ENCODE assay signal across 8 cellular contexts in genomic region chr2:28754321-28754720, GRCh38. TPM values are rescaled to one million over a fixed set of nuclear protein-coding genes. Genes with fewer than 3 reads are reported as not detected.
A peak's percentile ranks its signal among the peaks of the same experiment; 100 is the strongest.
DNase-seq lines count a peak whose midpoint lies in the region; ATAC-seq, FAIRE-seq and TF ChIP-seq lines count a peak whose summit lies in the region.

No MANE protein-coding gene starts in this region.

- H3K4me1 Mint-ChIP-seq in activated naive CD8-positive, alpha-beta T cell treated with anti-CD3 and anti-CD28 coated beads, Interleukin-2, amount 10 ng/mL, durations not matched to agents 7 days and 5 days, result peaks cover 45% of the 10 kb centered on the region

- no peak for TF ChIP-seq EP300 in HepG2 (IDR thresholded peaks at IDR 0.05; ENCODE audit: low read depth in 2 of 2, low read length in 2 of 2)
- TF ChIP-seq EP300 in HepG2 (CRISPR knock-in tag; IDR thresholded peaks at IDR 0.05; ENCODE audit: borderline replicate concordance), result no peak

- BruUV-seq in HepG2 (replicated peaks; lab: Mats Ljungman, UMichigan), result no TSS peak

- H3K27ac ChIP-seq in HepG2 (ENCODE audit: extremely low read length, insufficient read depth, low read length) (no peak overlapping the region), right lobe of liver (no peak overlapping the region), vagina (peak overlapping the region; percentile 99), small intestine (ENCODE audit: low read depth in 1 of 2, low read length in 1 of 2) (no peak overlapping the region)

- H3K36me3 Mint-ChIP-seq in activated naive CD8-positive, alpha-beta T cell treated with anti-CD3 and anti-CD28 coated beads, Interleukin-2, amount 10 ng/mL, durations not matched to agents 7 days and 5 days, result peaks cover 5% of the 10 kb centered on the region

- H4K20me1 ChIP-seq in HepG2 (ENCODE audit: insufficient read depth, low read length), result peaks cover 64% of the 10 kb centered on the region

- ATAC-seq in HepG2 (no peak), right lobe of liver (no peak)
- ATAC-seq in activated naive CD8-positive, alpha-beta T cell treated with anti-CD3 and anti-CD28 coated beads, Interleukin-2, amount 10 ng/mL, durations not matched to agents 7 days and 5 days (ENCODE audit: low read depth), result no peak

- no peak for TF ChIP-seq POLR2A in HepG2 (IDR thresholded peaks at IDR 0.05; ENCODE audit: insufficient read depth in 1 of 2, low read depth in 2 of 2, low read length in 2 of 2)
- TF ChIP-seq POLR2A in right lobe of liver (IDR thresholded peaks at IDR 0.05), result no peak
- no peak for TF ChIP-seq POLR2A in vagina (IDR thresholded peaks at IDR 0.05)
- TF ChIP-seq POLR2A in lower leg skin (IDR thresholded peaks at IDR 0.05), result no peak

- H3K4me3 ChIP-seq in HepG2 (replicated peaks in 1 of 3; ENCODE audit: insufficient read depth in 1 of 3, low read depth in 2 of 3, low read length in 3 of 3) (peak overlapping the region in 2 of 3 experiments; percentile 3 to 12; a peak in 2 of 6 replicates), right lobe of liver (no peak overlapping the region), vagina (peak overlapping the region; percentile 71 to 91), lower leg skin (ENCODE audit: low read depth, poor library complexity, severe bottlenecking) (no peak overlapping the region), small intestine (ENCODE audit: low read depth in 1 of 2, low read length in 2 of 2) (no peak overlapping the region)

- H3K27me3 Mint-ChIP-seq in activated naive CD8-positive, alpha-beta T cell treated with anti-CD3 and anti-CD28 coated beads, Interleukin-2, amount 10 ng/mL, durations not matched to agents 7 days and 5 days, result no peaks in the 10 kb centered on the region

- DNase-seq in HepG2 (ENCODE audit: low spot score), result no peak
- DNase-seq in right lobe of liver, result no peak
- no peak for DNase-seq in activated naive CD8-positive, alpha-beta T cell treated with anti-CD3 and anti-CD28 coated beads, Interleukin-2, amount 10 ng/mL, durations not matched to agents 7 days and 5 days
- DNase-seq in left kidney (ENCODE audit: low read depth, low spot score), result peak; percentile 21
- DNase-seq in vagina (ENCODE audit: extremely low spot score in 2 of 2), result no peak
- DNase-seq in globus pallidus (ENCODE audit: low spot score), result no peak
- no peak for DNase-seq in lower leg skin (ENCODE audit: low spot score in 2 of 2)
- no peak for DNase-seq in small intestine

- H3K36me3 ChIP-seq in HepG2 (replicated peaks in 1 of 2; ENCODE audit: control insufficient read depth in 1 of 2, insufficient read depth in 2 of 2, low read length in 2 of 2), result peaks cover 3 to 7% of the 10 kb centered on the region in 2 experiments; a peak in 2 of 5 replicates
- H3K36me3 ChIP-seq in right lobe of liver, result no peaks in the 10 kb centered on the region
- no peaks in the 10 kb centered on the region for H3K36me3 ChIP-seq in vagina
- H3K36me3 ChIP-seq in small intestine (ENCODE audit: control insufficient read depth in 2 of 2, insufficient read depth in 2 of 2, low read length in 2 of 2), result peaks cover 0 to 6% of the 10 kb centered on the region in 2 donors

- TF ChIP-seq CTCF in HepG2 (CRISPR knock-in tag; IDR thresholded peaks at IDR 0.05) (no peak), right lobe of liver (IDR thresholded peaks at IDR 0.05) (no peak), vagina (IDR thresholded peaks at IDR 0.05) (no peak), lower leg skin (IDR thresholded peaks at IDR 0.05) (no peak)

- H3K4me2 ChIP-seq in HepG2 (ENCODE audit: low read depth, low read length), result peak overlapping the region; percentile 82

- peaks cover 69% of the 10 kb centered on the region for H3K79me2 ChIP-seq in HepG2 (ENCODE audit: insufficient read depth, low read length)

- no peaks in the 10 kb centered on the region for H3K9me3 Mint-ChIP-seq in activated naive CD8-positive, alpha-beta T cell treated with anti-CD3 and anti-CD28 coated beads, Interleukin-2, amount 10 ng/mL, durations not matched to agents 7 days and 5 days

- CTCF ChIA-PET in HepG2 (lab: Yijun Ruan, JAX; ENCODE audit: low intra/inter-chr PET ratio, low total read pairs), result interaction anchor here (4.1 kb wide), 1 partner anchor 188 kb away, joined by 32 read pairs; no protein-coding TSS in a partner anchor

- in situ Hi-C loops in HepG2 (cut with HindIII; ENCODE audit: extremely low pct_ligation_motif_present, low pct_unique_long_range_greater_than_20kb), result loop anchor here (10.0 kb wide), 1 partner anchor 160 kb away; no protein-coding TSS in a partner anchor

- H3K4me3 Mint-ChIP-seq in activated naive CD8-positive, alpha-beta T cell treated with anti-CD3 and anti-CD28 coated beads, Interleukin-2, amount 10 ng/mL, durations not matched to agents 7 days and 5 days, result no peak overlapping the region

- H3K4me1 ChIP-seq in HepG2 (ENCODE audit: insufficient read depth, low read length) (peaks cover 50% of the 10 kb centered on the region), right lobe of liver (peaks cover 0 to 37% (median 9%) of the 10 kb centered on the region in 4 donors), vagina (peaks cover 70% of the 10 kb centered on the region), small intestine (ENCODE audit: control insufficient read depth in 2 of 2, insufficient read depth in 1 of 2, low read depth in 1 of 2, low read length in 1 of 2) (peaks cover 12% of the 10 kb centered on the region in 2 donors)

- POLR2A ChIA-PET in HepG2 (lab: Yijun Ruan, JAX), result interaction anchor here (1.6 kb wide), 1 partner anchor 133 kb away, joined by 4 read pairs; no protein-coding TSS in a partner anchor
- POLR2A ChIA-PET in activated naive CD8-positive, alpha-beta T cell treated with anti-CD3 and anti-CD28 coated beads, Interleukin-2, amount 10 ng/mL, durations not matched to agents 7 days and 5 days (lab: Charles Lee), result interaction anchor here (1.5 kb wide), 1 partner anchor 139 kb away, joined by 3 read pairs; no protein-coding TSS in a partner anchor

- TF ChIP-seq RAD21 in HepG2 (CRISPR knock-in tag; IDR thresholded peaks at IDR 0.05), result no peak

- peak overlapping the region; percentile 59 for H3K27ac Mint-ChIP-seq in activated naive CD8-positive, alpha-beta T cell treated with anti-CD3 and anti-CD28 coated beads, Interleukin-2, amount 10 ng/mL, durations not matched to agents 7 days and 5 days

- H3K9ac ChIP-seq in HepG2 (ENCODE audit: insufficient read depth, low read depth, low read length), result no peak overlapping the region

- H2AFZ ChIP-seq in HepG2 (ENCODE audit: low read length), result no peak overlapping the region

- intact Hi-C loops in HepG2 (cut with micrococcal nuclease; ENCODE audit: unreplicated experiment), result no loop called here
- intact Hi-C loops in right lobe of liver (cut with DNase I), result loop anchor here in 1 of 2 donors (10.0 kb wide), 1 partner anchor 140 kb away; no protein-coding TSS in a partner anchor
- intact Hi-C loops in vagina (cut with DNase I), result loop anchor here (5.0 to 10.0 kb wide), 3 partner anchors 37 to 187 kb away; no protein-coding TSS in a partner anchor
- intact Hi-C loops in lower leg skin (cut with DNase I; ENCODE audit: low total_unique reads), result loop anchor here (10.0 kb wide), 1 partner anchor 160 kb away; no protein-coding TSS in a partner anchor

- H3K9me3 ChIP-seq in HepG2 (ENCODE audit: low read length), result no peaks in the 10 kb centered on the region
- H3K9me3 ChIP-seq in right lobe of liver, result no peaks in the 10 kb centered on the region
- H3K9me3 ChIP-seq in vagina, result no peaks in the 10 kb centered on the region
- H3K9me3 ChIP-seq in small intestine (ENCODE audit: control insufficient read depth, low read depth), result no peaks in the 10 kb centered on the region

- H3K27me3 ChIP-seq in HepG2 (ENCODE audit: control insufficient read depth in 1 of 2, insufficient read depth in 2 of 2, low read length in 2 of 2) (no peaks in the 10 kb centered on the region; a peak in 1 of 5 replicates), right lobe of liver (no peaks in the 10 kb centered on the region), vagina (no peaks in the 10 kb centered on the region), small intestine (ENCODE audit: control insufficient read depth in 2 of 2, insufficient read depth in 2 of 2, low read length in 2 of 2) (no peaks in the 10 kb centered on the region)

- FAIRE-seq in HepG2 (lab: Jason Lieb, UNC) (no peak), small intestine (lab: Jason Lieb, UNC) (no peak)

- 69% methylated on average over 4 of the region's 4 CpGs for WGBS in HepG2 (ENCODE audit: low lambda C conversion rate)
- WGBS in right lobe of liver (ENCODE audit: insufficient coverage, low coverage, low lambda C conversion rate, missing lambda C conversion rate), result 10% methylated on average over 3 of the region's 4 CpGs
- 27 to 53% methylated on average over 4 of the region's 4 CpGs for WGBS in lower leg skin, 2 donors
- 29 to 33% (median 31%) methylated on average over 4 of the region's 4 CpGs for WGBS in small intestine, 3 donors

RNA-seq across cellular contexts. Expression of gene PPP1CB, which starts 2.7 kb away (rescaled TPM):
- 109 and 209 TPM in 2 replicates for total RNA-seq in HepG2 (2016; rRNA removed; fragmentation: Illumina TruSeq; extraction: Trizol)
- total RNA-seq in HepG2 (2016; cell fraction: cytosol; rRNA removed; fragmentation: Illumina TruSeq; extraction: Trizol; ENCODE audit: low read depth), result 28.8 and 29.0 TPM in 2 replicates
- 121 and 212 TPM in 2 replicates for total RNA-seq in HepG2 (2016; cell fraction: insoluble cytoplasmic fraction; rRNA removed; fragmentation: Illumina TruSeq; extraction: Trizol)
- total RNA-seq in HepG2 (2016; cell fraction: membrane; rRNA removed; fragmentation: Illumina TruSeq; extraction: Trizol), result 59.6 and 72.2 TPM in 2 replicates
- total RNA-seq in HepG2 (2016; cell fraction: nucleus; rRNA removed; fragmentation: Illumina TruSeq; extraction: Trizol), result 57.8 and 68.3 TPM in 2 replicates
- 33.8 and 46.9 TPM in 2 replicates for polyA plus RNA-seq in HepG2 (2011; rRNA removed)
- polyA plus RNA-seq in HepG2 (2011; cell fraction: cytosol; rRNA removed), result 16.7 and 32.3 TPM in 2 replicates
- 10.9 and 14.0 TPM in 2 replicates for polyA plus RNA-seq in HepG2 (2011; cell fraction: nucleus; rRNA removed)
- polyA plus RNA-seq in HepG2 (2012), result 59.6 and 76.3 TPM in 2 replicates
- polyA plus RNA-seq in HepG2 (2016; cell fraction: cytosol; fragmentation: Illumina TruSeq; extraction: Trizol; ENCODE audit: low read depth), result 16.4 and 17.8 TPM in 2 replicates
- polyA plus RNA-seq in HepG2 (2016; cell fraction: insoluble cytoplasmic fraction; fragmentation: Illumina TruSeq; extraction: Trizol; ENCODE audit: low read depth), result 155 and 164 TPM in 2 replicates
- 52.5 and 53.7 TPM in 2 replicates for polyA plus RNA-seq in HepG2 (2016; cell fraction: membrane; fragmentation: Illumina TruSeq; extraction: Trizol; ENCODE audit: low read depth)
- 64.6 and 65.7 TPM in 2 replicates for polyA plus RNA-seq in HepG2 (2016; cell fraction: nucleus; fragmentation: Illumina TruSeq; extraction: Trizol; ENCODE audit: insufficient read depth, low read depth)
- 97.2 and 138 TPM in 2 replicates for polyA minus RNA-seq in HepG2 (2011; rRNA and poly(A)+ RNA removed; ENCODE audit: low replicate concordance)
- polyA minus RNA-seq in HepG2 (2011; cell fraction: cytosol; rRNA and poly(A)+ RNA removed), result 91.3 and 96.5 TPM in 2 replicates
- 80.1 and 83.7 TPM in 2 replicates for polyA minus RNA-seq in HepG2 (2011; cell fraction: nucleus; rRNA and poly(A)+ RNA removed)
- 10 to 100 TPM; 55.7 to 86.3 (median 71.4) TPM for total RNA-seq in right lobe of liver
- total RNA-seq in activated naive CD8-positive, alpha-beta T cell treated with anti-CD3 and anti-CD28 coated beads, Interleukin-2, amount 10 ng/mL, durations not matched to agents 7 days and 5 days, result 100 to 1,000 TPM; 174 to 179 TPM
- 236 TPM for total RNA-seq in vagina
- 100 to 1,000 TPM in 3 of 4 donors, 10 to 100 TPM in 1; 99.9 to 151 (median 119) TPM for total RNA-seq in lower leg skin
- polyA plus RNA-seq in small intestine, result 10 to 100 TPM; 80.4 to 93.7 (median 88.4) TPM

RNA-seq across cellular contexts. Expression of gene SPDYA, which starts 56.3 kb away (rescaled TPM):
- 0.17 and 0.75 TPM in 2 replicates for total RNA-seq in HepG2 (2016; rRNA removed; fragmentation: Illumina TruSeq; extraction: Trizol)
- 0.20 TPM in 1 of 2 replicates, not detected in the other for total RNA-seq in HepG2 (2016; cell fraction: cytosol; rRNA removed; fragmentation: Illumina TruSeq; extraction: Trizol; ENCODE audit: low read depth)
- total RNA-seq in HepG2 (2016; cell fraction: insoluble cytoplasmic fraction; rRNA removed; fragmentation: Illumina TruSeq; extraction: Trizol), result 0.89 TPM in 1 of 2 replicates, not detected in the other
- total RNA-seq in HepG2 (2016; cell fraction: membrane; rRNA removed; fragmentation: Illumina TruSeq; extraction: Trizol), result 0.38 and 1.0 TPM in 2 replicates
- 1.3 and 1.6 TPM in 2 replicates for total RNA-seq in HepG2 (2016; cell fraction: nucleus; rRNA removed; fragmentation: Illumina TruSeq; extraction: Trizol)
- polyA plus RNA-seq in HepG2 (2011; rRNA removed), result 0.08 and 0.32 TPM in 2 replicates
- not detected in 2 replicates for polyA plus RNA-seq in HepG2 (2011; cell fraction: cytosol; rRNA removed)
- 0.11 and 0.17 TPM in 2 replicates for polyA plus RNA-seq in HepG2 (2011; cell fraction: nucleus; rRNA removed)
- polyA plus RNA-seq in HepG2 (2012), result 0.89 and 2.8 TPM in 2 replicates
- not detected in 2 replicates for polyA plus RNA-seq in HepG2 (2016; cell fraction: cytosol; fragmentation: Illumina TruSeq; extraction: Trizol; ENCODE audit: low read depth)
- polyA plus RNA-seq in HepG2 (2016; cell fraction: insoluble cytoplasmic fraction; fragmentation: Illumina TruSeq; extraction: Trizol; ENCODE audit: low read depth), result not detected in 2 replicates
- polyA plus RNA-seq in HepG2 (2016; cell fraction: membrane; fragmentation: Illumina TruSeq; extraction: Trizol; ENCODE audit: low read depth), result not detected in 2 replicates
- polyA plus RNA-seq in HepG2 (2016; cell fraction: nucleus; fragmentation: Illumina TruSeq; extraction: Trizol; ENCODE audit: insufficient read depth, low read depth), result 0.77 and 0.91 TPM in 2 replicates
- 0.26 and 1.1 TPM in 2 replicates for polyA minus RNA-seq in HepG2 (2011; rRNA and poly(A)+ RNA removed; ENCODE audit: low replicate concordance)
- not detected in 2 replicates for polyA minus RNA-seq in HepG2 (2011; cell fraction: cytosol; rRNA and poly(A)+ RNA removed)
- polyA minus RNA-seq in HepG2 (2011; cell fraction: nucleus; rRNA and poly(A)+ RNA removed), result 7.1 TPM in 2 replicates
- total RNA-seq in right lobe of liver, result under 1 TPM in 5 of 6 experiments, not detected in 1; 0.15 to 0.55 (median 0.42) TPM
- total RNA-seq in activated naive CD8-positive, alpha-beta T cell treated with anti-CD3 and anti-CD28 coated beads, Interleukin-2, amount 10 ng/mL, durations not matched to agents 7 days and 5 days, result 1 to 10 TPM; 1.4 to 1.9 TPM
- 5.2 TPM for total RNA-seq in vagina
- under 1 TPM in 3 of 4 donors, not detected in 1; 0.42 to 0.95 (median 0.71) TPM for total RNA-seq in lower leg skin
- under 1 TPM in 1 of 3 donors, not detected in 2; 0.06 TPM for polyA plus RNA-seq in small intestine

Comparison
In these comparisons a context has a peak if more than half of its experiments do, and no peak if none do; other contexts are left out.
1. H3K4me3 ChIP-seq: peak in HepG2 (2 of 3) and vagina (2 of 2); none in right lobe of liver (0 of 3), lower leg skin (single experiment) and small intestine (0 of 2).